Comparison of ENCODE assay signal across 14 cellular contexts in the genomic region with DNA sequence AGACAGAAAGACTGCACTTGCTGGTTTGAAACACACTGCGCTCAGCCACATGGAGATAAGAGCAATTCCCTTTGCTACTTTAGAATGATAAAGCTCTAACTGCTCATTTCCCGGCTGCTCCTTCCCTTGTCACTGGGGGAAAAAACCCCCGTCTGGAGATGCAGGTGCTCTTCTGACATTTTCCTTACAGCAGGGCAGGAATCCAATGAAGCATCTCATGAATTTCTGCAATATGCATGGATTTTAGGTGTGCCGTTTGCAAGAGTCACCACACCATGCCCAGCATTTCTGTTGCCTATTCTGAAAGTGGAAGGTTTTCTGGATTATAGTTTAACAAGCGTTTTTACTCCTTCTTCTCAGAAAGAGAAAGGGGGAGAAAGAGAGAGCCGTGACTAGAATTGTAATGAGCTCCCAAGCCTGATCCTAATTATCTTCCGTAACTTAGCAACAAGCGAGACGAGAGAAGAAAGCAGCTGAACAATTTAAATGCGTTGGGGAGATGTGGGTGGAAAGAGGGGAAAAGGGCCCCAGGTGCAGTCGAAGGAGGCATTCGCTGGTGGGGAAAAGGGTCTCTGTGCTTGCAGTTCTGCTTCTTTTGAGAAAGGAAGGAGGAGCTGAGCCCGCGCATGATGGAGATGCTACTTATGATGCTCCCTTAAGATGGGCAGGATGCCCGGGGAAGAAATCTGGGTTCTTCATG.
DNase-seq lines count a peak whose midpoint lies in the region; ATAC-seq and TF ChIP-seq lines count a peak whose summit lies in the region.
"Had no signal": no experiment of that assay in that cellular context is flagged by ENCODE, and none has a peak within 500 bp of the region (broad histone marks: within the 10 kb centered on the region; RNA-seq: fewer than 3 reads in every experiment).

No MANE protein-coding gene starts in this region.

- 0 out of 2 replicates have a peak, but pooled peaks cover 6% of the 10 kb centered on the region for H3F3A ChIP-seq in GM23338 (replicated peaks; ENCODE audit: low read depth)

- ATAC-seq in GM23338: no peak
- no peak for ATAC-seq in left lobe of liver
- ATAC-seq: activated naive CD8-positive, alpha-beta T cell treated with anti-CD3 and anti-CD28 coated beads, Interleukin-2, amount 50 U/mL, for 24 hours had no signal

- peaks cover 16% of the 10 kb centered on the region for H3K4me1 ChIP-seq in GM23338 (ENCODE audit: insufficient read depth)
- H3K4me1 ChIP-seq: suprapubic skin had no signal

- H3K4me3 Mint-ChIP-seq in GM23338: no peak overlapping the region
- H3K4me3 Mint-ChIP-seq: activated naive CD8-positive, alpha-beta T cell treated with anti-CD3 and anti-CD28 coated beads, Interleukin-2, amount 50 U/mL, for 24 hours had no signal

- DNase-seq in GM23338 (ENCODE audit: low spot score): no peak
- peak; percentile 44 to 70 for DNase-seq in NCI-H526 (lab: John Stamatoyannopoulos, UW)
- DNase-seq in foreskin fibroblast: peak in 1 of 2 donors; percentile 25
- peak in 32 of 56 donors; percentile 11 to 80 (median 55) for DNase-seq in nucleus accumbens (lab: John Stamatoyannopoulos, UW)
- DNase-seq in left lobe of liver (ENCODE audit: low spot score): no peak
- DNase-seq in RKO (ENCODE audit: low spot score): no peak
- DNase-seq in activated CD4-positive, alpha-beta T cell treated with anti-CD3 and anti-CD28 coated beads, Interleukin-2, amount 50 U/mL, for 1 hour: no peak
- DNase-seq in NCI-H1694 treated with DMSO at 0.1 percent for 48 hours (lab: John Stamatoyannopoulos, UW): no peak
- DNase-seq: activated naive CD8-positive, alpha-beta T cell treated with anti-CD3 and anti-CD28 coated beads, Interleukin-2, amount 50 U/mL, for 24 hours; activated T-cell treated with anti-CD3 and anti-CD28 coated beads for 4 hours; NCI-H345; stimulated activated CD4-positive, alpha-beta T cell treated with anti-CD3 and anti-CD28 coated beads, Interleukin-12 subunit alpha, Interleukin-12 subunit beta, amount 100 ng/mL, for 4 hours had no signal

- no peaks in the 10 kb centered on the region for H3K27me3 ChIP-seq in GM23338 (ENCODE audit: insufficient read depth)

- no peaks in the 10 kb centered on the region for H3K36me3 ChIP-seq in GM23338 (ENCODE audit: insufficient read depth)
- H3K36me3 ChIP-seq: suprapubic skin had no signal

- H3K27ac Mint-ChIP-seq in GM23338: no peak overlapping the region
- H3K27ac Mint-ChIP-seq: activated naive CD8-positive, alpha-beta T cell treated with anti-CD3 and anti-CD28 coated beads, Interleukin-2, amount 50 U/mL, for 24 hours had no signal

- no peaks in the 10 kb centered on the region for H4K20me1 ChIP-seq in GM23338 (replicated peaks; ENCODE audit: insufficient read depth)

- no peak overlapping the region for H3K4me3 ChIP-seq in GM23338
- peak overlapping the region; percentile 15 to 41 for H3K4me3 ChIP-seq in foreskin fibroblast (ENCODE audit: low read depth in 1 of 2, low read length in 2 of 2)
- H3K4me3 ChIP-seq: lung, suprapubic skin had no signal

- H3K79me2 ChIP-seq in GM23338 (replicated peaks; ENCODE audit: insufficient read depth): no peaks in the 10 kb centered on the region

- H3K4me1 Mint-ChIP-seq in GM23338: peaks cover 29% of the 10 kb centered on the region
- H3K4me1 Mint-ChIP-seq: activated naive CD8-positive, alpha-beta T cell treated with anti-CD3 and anti-CD28 coated beads, Interleukin-2, amount 50 U/mL, for 24 hours had no signal

- TF ChIP-seq CTCF in GM23338 (conservative IDR thresholded peaks at IDR 0.05; ENCODE audit: low read depth in 2 of 2) (no peak), foreskin fibroblast (IDR thresholded peaks at IDR 0.05; ENCODE audit: low read depth, low read length) (no peak)

- H3K36me3 Mint-ChIP-seq in GM23338 (ENCODE audit: low read depth): no peaks in the 10 kb centered on the region

- peaks cover 8% of the 10 kb centered on the region for H3K27me3 Mint-ChIP-seq in GM23338 (ENCODE audit: insufficient read depth, low read depth, poor library complexity)

- H3K9me3 Mint-ChIP-seq in GM23338: no peaks in the 10 kb centered on the region
- H3K9me3 Mint-ChIP-seq: activated naive CD8-positive, alpha-beta T cell treated with anti-CD3 and anti-CD28 coated beads, Interleukin-2, amount 50 U/mL, for 24 hours had no signal

- 0 out of 2 replicates have a peak overlapping the region, but pooled peaks have one; percentile 61 for H3K27ac ChIP-seq in GM23338 (ENCODE audit: low read depth)
- H3K27ac ChIP-seq: suprapubic skin had no signal

- peak overlapping the region; percentile 72 for H2AFZ ChIP-seq in GM23338

- H3K9me2 ChIP-seq in GM23338 (ENCODE audit: insufficient read depth): 0 out of 2 replicates have a peak, but pooled peaks cover 6% of the 10 kb centered on the region

- H3K4me2 ChIP-seq in GM23338: peak overlapping the region; percentile 35; the same call in 1 of the 2 replicates

TF ChIP-seq in GM23338, 12 proteins besides CTCF, POLR2A, EP300 and RAD21:
- TF ChIP-seq EZH2phosphoT487 (IDR thresholded peaks at IDR 0.05; ENCODE audit: unreplicated experiment) (no peak), ZNF114 (CRISPR knock-in tag; IDR thresholded peaks at IDR 0.05) (no peak), ZNF331 (CRISPR knock-in tag; IDR thresholded peaks at IDR 0.05; ENCODE audit: low read depth) (no peak), STAT1 (IDR thresholded peaks at IDR 0.05; ENCODE audit: unreplicated experiment) (no peak), JUNB (IDR thresholded peaks at IDR 0.05; ENCODE audit: unreplicated experiment) (no peak), POLR2AphosphoS5 (IDR thresholded peaks at IDR 0.05; ENCODE audit: low read depth) (no peak)
- TF ChIP-seq, protein P1, sequence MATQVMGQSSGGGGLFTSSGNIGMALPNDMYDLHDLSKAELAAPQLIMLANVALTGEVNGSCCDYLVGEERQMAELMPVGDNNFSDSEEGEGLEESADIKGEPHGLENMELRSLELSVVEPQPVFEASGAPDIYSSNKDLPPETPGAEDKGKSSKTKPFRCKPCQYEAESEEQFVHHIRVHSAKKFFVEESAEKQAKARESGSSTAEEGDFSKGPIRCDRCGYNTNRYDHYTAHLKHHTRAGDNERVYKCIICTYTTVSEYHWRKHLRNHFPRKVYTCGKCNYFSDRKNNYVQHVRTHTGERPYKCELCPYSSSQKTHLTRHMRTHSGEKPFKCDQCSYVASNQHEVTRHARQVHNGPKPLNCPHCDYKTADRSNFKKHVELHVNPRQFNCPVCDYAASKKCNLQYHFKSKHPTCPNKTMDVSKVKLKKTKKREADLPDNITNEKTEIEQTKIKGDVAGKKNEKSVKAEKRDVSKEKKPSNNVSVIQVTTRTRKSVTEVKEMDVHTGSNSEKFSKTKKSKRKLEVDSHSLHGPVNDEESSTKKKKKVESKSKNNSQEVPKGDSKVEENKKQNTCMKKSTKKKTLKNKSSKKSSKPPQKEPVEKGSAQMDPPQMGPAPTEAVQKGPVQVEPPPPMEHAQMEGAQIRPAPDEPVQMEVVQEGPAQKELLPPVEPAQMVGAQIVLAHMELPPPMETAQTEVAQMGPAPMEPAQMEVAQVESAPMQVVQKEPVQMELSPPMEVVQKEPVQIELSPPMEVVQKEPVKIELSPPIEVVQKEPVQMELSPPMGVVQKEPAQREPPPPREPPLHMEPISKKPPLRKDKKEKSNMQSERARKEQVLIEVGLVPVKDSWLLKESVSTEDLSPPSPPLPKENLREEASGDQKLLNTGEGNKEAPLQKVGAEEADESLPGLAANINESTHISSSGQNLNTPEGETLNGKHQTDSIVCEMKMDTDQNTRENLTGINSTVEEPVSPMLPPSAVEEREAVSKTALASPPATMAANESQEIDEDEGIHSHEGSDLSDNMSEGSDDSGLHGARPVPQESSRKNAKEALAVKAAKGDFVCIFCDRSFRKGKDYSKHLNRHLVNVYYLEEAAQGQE (IDR thresholded peaks at IDR 0.05; ENCODE audit: unreplicated experiment): no peak

Comparison
In these comparisons a context has a peak if more than half of its experiments do, and no peak if none do; other contexts are left out.
1. DNase-seq: peak in NCI-H526 (2 of 2) and nucleus accumbens (32 of 56); none in GM23338 (single experiment), left lobe of liver (single experiment), RKO (single experiment), activated CD4-positive, alpha-beta T cell treated with anti-CD3 and anti-CD28 coated beads, Interleukin-2, amount 50 U/mL, for 1 hour (single experiment) and NCI-H1694 treated with DMSO at 0.1 percent for 48 hours (single experiment).